In the genomic region with DNA sequence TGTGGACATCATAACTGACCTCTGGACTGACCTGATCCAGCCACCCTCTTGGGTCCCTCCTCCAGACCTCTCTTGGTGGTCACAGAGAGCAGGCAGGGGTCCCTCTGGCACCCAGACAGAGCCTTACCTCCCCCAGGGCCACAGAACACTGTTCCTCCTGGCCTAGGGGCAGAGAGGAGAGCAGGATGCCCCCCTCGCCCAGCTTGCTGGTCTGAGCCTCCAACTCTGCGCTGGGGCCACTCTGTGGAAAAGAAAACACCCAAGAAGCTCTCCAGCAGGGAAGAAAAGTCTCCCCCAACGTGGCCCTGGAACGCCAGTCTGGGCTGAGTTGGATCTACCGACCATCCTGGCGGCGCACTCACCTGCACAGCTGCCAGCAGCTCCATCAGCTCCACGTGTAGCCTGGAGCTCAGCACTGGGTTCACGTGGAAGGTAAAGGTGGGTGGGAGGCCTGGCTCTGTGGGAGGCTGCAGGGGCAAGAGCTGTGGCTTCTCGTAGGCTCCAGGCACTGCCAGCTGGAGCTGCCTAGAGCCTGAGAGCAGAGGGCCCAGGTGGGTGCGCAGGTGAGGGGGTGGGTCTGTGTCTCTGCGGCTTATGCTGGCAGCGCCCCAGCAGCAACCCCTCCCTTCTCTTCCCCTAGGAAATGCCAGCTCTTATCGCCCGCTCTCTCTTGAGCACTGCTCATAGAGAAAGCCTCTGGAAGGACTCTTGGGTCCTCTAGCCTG, we compare ENCODE assay signal across 1 cellular context.
TF ChIP-seq lines count a peak whose summit lies in the region.

No MANE protein-coding gene starts in this region.

TF ChIP-seq in HepG2, 621 proteins besides CTCF, POLR2A, EP300 and RAD21:
- TF ChIP-seq, protein P1, sequence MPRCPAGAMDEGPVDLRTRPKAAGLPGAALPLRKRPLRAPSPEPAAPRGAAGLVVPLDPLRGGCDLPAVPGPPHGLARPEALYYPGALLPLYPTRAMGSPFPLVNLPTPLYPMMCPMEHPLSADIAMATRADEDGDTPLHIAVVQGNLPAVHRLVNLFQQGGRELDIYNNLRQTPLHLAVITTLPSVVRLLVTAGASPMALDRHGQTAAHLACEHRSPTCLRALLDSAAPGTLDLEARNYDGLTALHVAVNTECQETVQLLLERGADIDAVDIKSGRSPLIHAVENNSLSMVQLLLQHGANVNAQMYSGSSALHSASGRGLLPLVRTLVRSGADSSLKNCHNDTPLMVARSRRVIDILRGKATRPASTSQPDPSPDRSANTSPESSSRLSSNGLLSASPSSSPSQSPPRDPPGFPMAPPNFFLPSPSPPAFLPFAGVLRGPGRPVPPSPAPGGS (CRISPR knock-in tag; IDR thresholded peaks at IDR 0.05): no peak
- no peak for TF ChIP-seq ZNF678 (CRISPR knock-in tag; IDR thresholded peaks at IDR 0.05)
- no peak for TF ChIP-seq ZNF672 (CRISPR knock-in tag; IDR thresholded peaks at IDR 0.05)
- TF ChIP-seq MBNL3 (CRISPR knock-in tag; conservative IDR thresholded peaks at IDR 0.05): no peak
- no peak for TF ChIP-seq CREB1 (IDR thresholded peaks at IDR 0.05)
- TF ChIP-seq CREB1 (CRISPR knock-in tag; IDR thresholded peaks at IDR 0.05): no peak
- TF ChIP-seq GFI1 (CRISPR knock-in tag; IDR thresholded peaks at IDR 0.05; ENCODE audit: borderline replicate concordance): no peak
